ENCODE assay signal across 14 cellular contexts in the genomic region with DNA sequence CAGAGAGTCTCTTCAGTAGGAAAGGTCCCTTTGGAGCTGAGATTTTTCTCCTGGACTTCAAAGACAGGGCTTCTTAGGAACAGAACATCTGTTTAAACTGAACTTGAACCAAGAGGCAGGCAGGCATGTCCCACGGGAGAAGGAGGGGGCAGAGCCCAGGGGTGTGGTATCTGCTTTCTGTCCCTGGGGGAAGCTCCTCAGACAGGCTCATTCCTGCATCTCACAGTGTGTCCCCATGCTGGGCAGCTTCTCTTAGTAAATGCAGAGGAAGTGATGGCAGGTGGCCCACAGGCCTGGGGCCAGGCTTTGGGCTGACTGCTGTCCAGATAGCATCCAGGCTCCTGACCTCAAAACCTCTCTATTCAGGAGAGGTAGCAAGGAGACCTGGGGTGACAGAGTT. TPM values are rescaled to one million over a fixed set of nuclear protein-coding genes. Genes with fewer than 3 reads are reported as not detected.
DNase-seq lines count a peak whose midpoint lies in the region; ATAC-seq and TF ChIP-seq lines count a peak whose summit lies in the region.
"Had no signal": no experiment of that assay in that cellular context is flagged by ENCODE, and none has a peak within 500 bp of the region (broad histone marks: within the 10 kb centered on the region; RNA-seq: fewer than 3 reads in every experiment).

No MANE protein-coding gene starts in this region.

- H3K27ac ChIP-seq in gastroesophageal sphincter (peak overlapping the region; percentile 81 to 86 (median 82)), muscle layer of duodenum (ENCODE audit: low read length) (peak overlapping the region; percentile 43)
- H3K27ac ChIP-seq: ovary had no signal

- H3K4me1 Mint-ChIP-seq in Calu3 (ENCODE audit: low read depth, unreplicated experiment): peaks cover 6% of the 10 kb centered on the region

- no peak overlapping the region for H3K27ac Mint-ChIP-seq in Calu3 (ENCODE audit: unreplicated experiment)

- no peaks in the 10 kb centered on the region for H3K9me3 Mint-ChIP-seq in Calu3 (ENCODE audit: low read depth, unreplicated experiment)

- BruUV-seq in Calu3 (replicated peaks; lab: Mats Ljungman, UMichigan): no TSS peak

- DNase-seq in AG08395 (ENCODE audit: low spot score) (peak; percentile 45), NCI-H2171 treated with DMSO at 0.1 percent for 48 hours (lab: John Stamatoyannopoulos, UW) (peak; percentile 92), Calu3 (no peak), NCI-H1436 treated with DMSO at 0.1 percent for 48 hours (lab: John Stamatoyannopoulos, UW) (no peak), NCI-H748 (lab: John Stamatoyannopoulos, UW; ENCODE audit: unreplicated experiment) (no peak), midbrain (lab: John Stamatoyannopoulos, UW) (no peak)
- DNase-seq: EL, Kasumi-1 had no signal

- H3K27me3 ChIP-seq in gastroesophageal sphincter (no peaks in the 10 kb centered on the region), muscle layer of duodenum (ENCODE audit: low read depth, low read length) (no peaks in the 10 kb centered on the region)
- H3K27me3 ChIP-seq: ovary had no signal

- H3K4me1 ChIP-seq in gastroesophageal sphincter (peaks cover 14 to 82% (median 30%) of the 10 kb centered on the region in 3 donors), muscle layer of duodenum (ENCODE audit: control insufficient read depth in 1 of 2, insufficient read depth in 2 of 2, low read length in 2 of 2) (peaks cover 0 to 61% of the 10 kb centered on the region in 2 donors)

- H3K36me3 Mint-ChIP-seq in Calu3 (ENCODE audit: insufficient read depth, unreplicated experiment): no peaks in the 10 kb centered on the region

- ATAC-seq in gastroesophageal sphincter: peak; percentile 65
- ATAC-seq: activated CD4-positive, CD25-positive, alpha-beta regulatory T cell treated with anti-CD3 and anti-CD28 coated beads, Interleukin-2, amount 50 U/mL, for 24 hours had no signal

- TF ChIP-seq EP300 in gastroesophageal sphincter (IDR thresholded peaks at IDR 0.05): no peak

- H3K4me3 ChIP-seq in gastroesophageal sphincter (no peak overlapping the region), muscle layer of duodenum (ENCODE audit: low read depth in 1 of 2, low read length in 2 of 2) (no peak overlapping the region)
- H3K4me3 ChIP-seq: ovary had no signal

- H3K9me3 ChIP-seq in gastroesophageal sphincter: no peaks in the 10 kb centered on the region
- H3K9me3 ChIP-seq in muscle layer of duodenum (ENCODE audit: control insufficient read depth in 1 of 2, low read length in 2 of 2): no peaks in the 10 kb centered on the region
- H3K9me3 ChIP-seq: ovary had no signal

- no peak overlapping the region for H3K4me3 Mint-ChIP-seq in Calu3 (ENCODE audit: low read depth, unreplicated experiment)

- no peaks in the 10 kb centered on the region for H3K36me3 ChIP-seq in gastroesophageal sphincter
- no peaks in the 10 kb centered on the region for H3K36me3 ChIP-seq in muscle layer of duodenum (ENCODE audit: control insufficient read depth in 1 of 2, insufficient read depth in 2 of 2, low read length in 2 of 2)
- H3K36me3 ChIP-seq: ovary had no signal

- intact Hi-C loops in Calu3 (cut with micrococcal nuclease; ENCODE audit: unreplicated experiment): loop anchor here (10.0 kb wide), 1 partner anchor 219 kb away; no protein-coding TSS in a partner anchor

- 0% methylated on average over 1 of the region's 1 CpG for WGBS in gastroesophageal sphincter (ENCODE audit: low coverage in 1 of 2), 2 donors

- H3K27me3 Mint-ChIP-seq in Calu3 (ENCODE audit: unreplicated experiment): peaks cover 41% of the 10 kb centered on the region

- CTCF ChIA-PET in Calu3 (lab: Charles Lee): interaction anchor here (0.6 kb wide), 1 partner anchor 43 kb away, joined by 3 read pairs; no protein-coding TSS in a partner anchor

- no peak for TF ChIP-seq POLR2A in gastroesophageal sphincter (IDR thresholded peaks at IDR 0.05)

- TF ChIP-seq CTCF in gastroesophageal sphincter (IDR thresholded peaks at IDR 0.05) (no peak), Calu3 (IDR thresholded peaks at IDR 0.05; ENCODE audit: unreplicated experiment) (no peak)

RNA-seq across cellular contexts. Expression of gene TSPAN18, which starts 47.4 kb away (rescaled TPM):
- total RNA-seq in gastroesophageal sphincter (10 to 100 TPM; 31.1 to 74.6 (median 34.7) TPM), Calu3 (2022) (0.51 TPM in 1 of 2 replicates, not detected in the other)
- total RNA-seq: bronchial epithelial cell, fibroblast of lung had no signal

Comparison
In these comparisons a context has a peak if more than half of its experiments do, and no peak if none do; other contexts are left out.
1. DNase-seq: peak in AG08395 (single experiment) and NCI-H2171 treated with DMSO at 0.1 percent for 48 hours (single experiment); none in Calu3 (single experiment), NCI-H1436 treated with DMSO at 0.1 percent for 48 hours (single experiment), NCI-H748 (single experiment) and midbrain (single experiment).
2. RNA of gene TSPAN18, which starts 47.4 kb away (total RNA-seq): 31.1 to 74.6 TPM in gastroesophageal sphincter; 0.51 TPM in Calu3; every median in the first group is over 10 times any median in the second.